ENCODE assay signal across 8 cellular contexts in genomic region chr3:129424185-129424841, GRCh38. TPM values are rescaled to one million over a fixed set of nuclear protein-coding genes. Genes with fewer than 3 reads are reported as not detected.
DNase-seq lines count a peak whose midpoint lies in the region; ATAC-seq and TF ChIP-seq lines count a peak whose summit lies in the region.

No MANE protein-coding gene starts in this region.

- no peaks in the 10 kb centered on the region for H3K36me3 Mint-ChIP-seq in nephron (ENCODE audit: low read depth)
- peaks cover 8% of the 10 kb centered on the region for H3K36me3 Mint-ChIP-seq in activated T-helper 2 cell treated with anti-CD3 and anti-CD28 coated beads, Interferon-gamma antibody, Interleukin-2, Interleukin-4, amounts not matched to agents 10 μg/mL and 5 μg/mL and 100 μg/mL, durations not matched to agents 14 hours and 24 hours and 36 hours (ENCODE audit: low read depth)

- H3K27me3 Mint-ChIP-seq in nephron (ENCODE audit: low read depth): peaks cover 14% of the 10 kb centered on the region
- H3K27me3 Mint-ChIP-seq in activated T-helper 2 cell treated with anti-CD3 and anti-CD28 coated beads, Interferon-gamma antibody, Interleukin-2, Interleukin-4, amounts not matched to agents 10 μg/mL and 5 μg/mL and 100 μg/mL, durations not matched to agents 14 hours and 24 hours and 36 hours (ENCODE audit: low read depth): peaks cover 8% of the 10 kb centered on the region

- intact Hi-C loops in activated T-helper 2 cell treated with anti-CD3 and anti-CD28 coated beads, Interferon-gamma antibody, Interleukin-2, Interleukin-4, amounts not matched to agents 10 μg/mL and 5 μg/mL and 100 μg/mL, durations not matched to agents 14 hours and 24 hours and 36 hours (cut with micrococcal nuclease): no loop called here

- H3K4me3 Mint-ChIP-seq in nephron: no peak overlapping the region
- no peak overlapping the region for H3K4me3 Mint-ChIP-seq in activated T-helper 2 cell treated with anti-CD3 and anti-CD28 coated beads, Interferon-gamma antibody, Interleukin-2, Interleukin-4, amounts not matched to agents 10 μg/mL and 5 μg/mL and 100 μg/mL, durations not matched to agents 14 hours and 24 hours and 36 hours (ENCODE audit: low read depth)

- ATAC-seq in GM18907 (IDR thresholded peaks at IDR 0.05; ENCODE audit: unreplicated experiment): peak; percentile 72
- ATAC-seq in HG02938 (IDR thresholded peaks at IDR 0.05; ENCODE audit: unreplicated experiment): peak; percentile 50

- H3K4me1 Mint-ChIP-seq in nephron: peaks cover 47% of the 10 kb centered on the region
- H3K4me1 Mint-ChIP-seq in activated T-helper 2 cell treated with anti-CD3 and anti-CD28 coated beads, Interferon-gamma antibody, Interleukin-2, Interleukin-4, amounts not matched to agents 10 μg/mL and 5 μg/mL and 100 μg/mL, durations not matched to agents 14 hours and 24 hours and 36 hours (ENCODE audit: low read depth): peaks cover 21% of the 10 kb centered on the region

- H3K9me3 Mint-ChIP-seq in nephron: no peaks in the 10 kb centered on the region
- H3K9me3 Mint-ChIP-seq in activated T-helper 2 cell treated with anti-CD3 and anti-CD28 coated beads, Interferon-gamma antibody, Interleukin-2, Interleukin-4, amounts not matched to agents 10 μg/mL and 5 μg/mL and 100 μg/mL, durations not matched to agents 14 hours and 24 hours and 36 hours: no peaks in the 10 kb centered on the region

- peak overlapping the region in 2 of 3 experiments; percentile 15 to 37 for H3K27ac Mint-ChIP-seq in nephron
- no peak overlapping the region for H3K27ac Mint-ChIP-seq in activated T-helper 2 cell treated with anti-CD3 and anti-CD28 coated beads, Interferon-gamma antibody, Interleukin-2, Interleukin-4, amounts not matched to agents 10 μg/mL and 5 μg/mL and 100 μg/mL, durations not matched to agents 14 hours and 24 hours and 36 hours

- no peak for TF ChIP-seq CTCF in nephron (IDR thresholded peaks at IDR 0.05; ENCODE audit: unreplicated experiment in 3 of 3)

- DNase-seq in RPMI8226 (peak; percentile 67), NCI-H2107 (lab: John Stamatoyannopoulos, UW) (no peak), NCI-H345 treated with DMSO at 0.1 percent for 48 hours (lab: John Stamatoyannopoulos, UW; ENCODE audit: unreplicated experiment) (no peak), cerebellum (ENCODE audit: low spot score) (no peak)
- DNase-seq in activated T-helper 2 cell treated with anti-CD3 and anti-CD28 coated beads, Interferon-gamma antibody, Interleukin-2, Interleukin-4, amounts not matched to agents 10 μg/mL and 5 μg/mL and 100 μg/mL, durations not matched to agents 14 hours and 24 hours and 36 hours (ENCODE audit: low spot score): no peak

RNA-seq across cellular contexts. Expression of gene EFCAB12, which starts 4.1 kb away (rescaled TPM):
- 0.25 and 0.48 TPM in 2 replicates for total RNA-seq in activated T-helper 2 cell treated with anti-CD3 and anti-CD28 coated beads, Interferon-gamma antibody, Interleukin-2, Interleukin-4, amounts not matched to agents 10 μg/mL and 5 μg/mL and 100 μg/mL, durations not matched to agents 14 hours and 24 hours and 36 hours
- 1.3 TPM for total RNA-seq in cerebellum

RNA-seq across cellular contexts. Expression of gene MBD4, which starts 15.4 kb away (rescaled TPM):
- total RNA-seq in activated T-helper 2 cell treated with anti-CD3 and anti-CD28 coated beads, Interferon-gamma antibody, Interleukin-2, Interleukin-4, amounts not matched to agents 10 μg/mL and 5 μg/mL and 100 μg/mL, durations not matched to agents 14 hours and 24 hours and 36 hours: 41.9 and 45.9 TPM in 2 replicates
- total RNA-seq in cerebellum: 19.5 TPM

RNA-seq across cellular contexts. Expression of gene IFT122, which starts 15.7 kb away (rescaled TPM):
- total RNA-seq in activated T-helper 2 cell treated with anti-CD3 and anti-CD28 coated beads, Interferon-gamma antibody, Interleukin-2, Interleukin-4, amounts not matched to agents 10 μg/mL and 5 μg/mL and 100 μg/mL, durations not matched to agents 14 hours and 24 hours and 36 hours: 15.7 and 17.6 TPM in 2 replicates
- total RNA-seq in cerebellum: 33.6 TPM
